ENCODE assay signal across 13 cellular contexts in genomic region chr10:4315529-4315928, GRCh38.
A peak's percentile ranks its signal among the peaks of the same experiment; 100 is the strongest.
DNase-seq lines count a peak whose midpoint lies in the region; TF ChIP-seq lines count a peak whose summit lies in the region.
"Had no signal": no experiment of that assay in that cellular context is flagged by ENCODE, and none has a peak within 500 bp of the region (broad histone marks: within the 10 kb centered on the region; RNA-seq: fewer than 3 reads in every experiment).

No MANE protein-coding gene starts in this region.

- POLR2A ChIA-PET in MCF 10A (lab: Yijun Ruan, JAX): interaction anchor here (0.6 kb wide), 1 partner anchor 16 kb away, joined by 3 read pairs; no protein-coding TSS in a partner anchor

- peak overlapping the region; percentile 22 to 25 for H3K27ac ChIP-seq in breast epithelium
- H3K27ac ChIP-seq in esophagus squamous epithelium: peak overlapping the region in 3 of 4 donors; percentile 26 to 47 (median 46)
- H3K27ac ChIP-seq in mesodermal cell (ENCODE audit: low read depth, low read length, severe bottlenecking): peak overlapping the region; percentile 58

- H3K9me3 Mint-ChIP-seq in MCF 10A (ENCODE audit: unreplicated experiment): peaks cover 5% of the 10 kb centered on the region
- no peaks in the 10 kb centered on the region for H3K9me3 Mint-ChIP-seq in activated T-cell treated with anti-CD3 and anti-CD28 coated beads, Interleukin-2, amount 50 U/mL, for 24 hours
- H3K9me3 Mint-ChIP-seq: central memory CD8-positive, alpha-beta T cell; stimulated activated effector memory CD8-positive, alpha-beta T cell treated with anti-CD3 and anti-CD28 coated beads, Interleukin-12 subunit alpha, Interleukin-12 subunit beta, amount 100 ng/mL, for 72 hours had no signal

- intact Hi-C loops in breast epithelium (cut with DNase I; ENCODE audit: low total_unique reads) (no loop called here), MCF 10A (cut with micrococcal nuclease) (no loop called here), esophagus squamous epithelium (cut with DNase I) (no loop called here)

- H3K27me3 Mint-ChIP-seq in MCF 10A (ENCODE audit: insufficient read depth, unreplicated experiment): no peaks in the 10 kb centered on the region
- H3K27me3 Mint-ChIP-seq in activated T-cell treated with anti-CD3 and anti-CD28 coated beads, Interleukin-2, amount 50 U/mL, for 24 hours: peaks cover 9% of the 10 kb centered on the region

- TF ChIP-seq CTCF in breast epithelium (IDR thresholded peaks at IDR 0.05) (no peak), MCF 10A (IDR thresholded peaks at IDR 0.05; ENCODE audit: unreplicated experiment) (no peak), esophagus squamous epithelium (IDR thresholded peaks at IDR 0.05) (no peak)

- H3K36me3 ChIP-seq in breast epithelium (no peaks in the 10 kb centered on the region), esophagus squamous epithelium (no peaks in the 10 kb centered on the region), mesodermal cell (ENCODE audit: control insufficient read depth, insufficient read depth, low read length) (no peaks in the 10 kb centered on the region)

- DNase-seq in breast epithelium (ENCODE audit: low spot score in 2 of 2) (no peak), MCF 10A (ENCODE audit: unreplicated experiment) (no peak), esophagus squamous epithelium (lab: John Stamatoyannopoulos, UW) (no peak), SW 1271 (lab: John Stamatoyannopoulos, UW) (no peak), DMS79 (lab: John Stamatoyannopoulos, UW) (no peak), SK-N-DZ (ENCODE audit: low spot score) (no peak)
- no peak for DNase-seq in activated T-cell treated with anti-CD3 and anti-CD28 coated beads, Interleukin-2, amount 50 U/mL, for 24 hours
- DNase-seq: 8988T; activated CD4-positive, CD25-positive, alpha-beta regulatory T cell; mucosa of descending colon had no signal

- TF ChIP-seq POLR2A in breast epithelium (IDR thresholded peaks at IDR 0.05) (no peak), esophagus squamous epithelium (IDR thresholded peaks at IDR 0.05) (no peak)

- H3K9me3 ChIP-seq in breast epithelium: no peaks in the 10 kb centered on the region
- no peaks in the 10 kb centered on the region for H3K9me3 ChIP-seq in esophagus squamous epithelium
- peaks cover 4% of the 10 kb centered on the region for H3K9me3 ChIP-seq in mesodermal cell (ENCODE audit: control insufficient read depth, low read length)
- H3K9me3 ChIP-seq: mucosa of descending colon had no signal

- H3K27me3 ChIP-seq in breast epithelium: no peaks in the 10 kb centered on the region
- H3K27me3 ChIP-seq in esophagus squamous epithelium: no peaks in the 10 kb centered on the region

- CTCF ChIA-PET in MCF 10A (lab: Yijun Ruan, JAX): interaction anchor here (0.6 to 1.0 kb wide), 2 partner anchors 41 to 1124 kb away, joined by 3 to 4 read pairs; no protein-coding TSS in a partner anchor

- H3K4me1 ChIP-seq in breast epithelium (no peaks in the 10 kb centered on the region), esophagus squamous epithelium (peaks cover 0 to 6% (median 0%) of the 10 kb centered on the region in 3 donors), mesodermal cell (ENCODE audit: control insufficient read depth, insufficient read depth, low read length, poor library complexity, severe bottlenecking) (peaks cover 16% of the 10 kb centered on the region)

- H3K4me3 Mint-ChIP-seq in MCF 10A (ENCODE audit: unreplicated experiment): no peak overlapping the region
- no peak overlapping the region for H3K4me3 Mint-ChIP-seq in activated T-cell treated with anti-CD3 and anti-CD28 coated beads, Interleukin-2, amount 50 U/mL, for 24 hours
- H3K4me3 Mint-ChIP-seq: central memory CD8-positive, alpha-beta T cell; stimulated activated effector memory CD8-positive, alpha-beta T cell treated with anti-CD3 and anti-CD28 coated beads, Interleukin-12 subunit alpha, Interleukin-12 subunit beta, amount 100 ng/mL, for 72 hours had no signal

- no peak overlapping the region for H3K27ac Mint-ChIP-seq in MCF 10A (ENCODE audit: low read depth, unreplicated experiment)
- no peak overlapping the region for H3K27ac Mint-ChIP-seq in activated T-cell treated with anti-CD3 and anti-CD28 coated beads, Interleukin-2, amount 50 U/mL, for 24 hours
- H3K27ac Mint-ChIP-seq: stimulated activated effector memory CD8-positive, alpha-beta T cell treated with anti-CD3 and anti-CD28 coated beads, Interleukin-12 subunit alpha, Interleukin-12 subunit beta, amount 100 ng/mL, for 72 hours had no signal

- BruUV-seq in MCF 10A (replicated peaks; lab: Mats Ljungman, UMichigan): no TSS peak

- no peaks in the 10 kb centered on the region for H3K4me1 Mint-ChIP-seq in MCF 10A (ENCODE audit: insufficient read depth, unreplicated experiment)
- H3K4me1 Mint-ChIP-seq in activated T-cell treated with anti-CD3 and anti-CD28 coated beads, Interleukin-2, amount 50 U/mL, for 24 hours (ENCODE audit: low read depth): no peaks in the 10 kb centered on the region
- H3K4me1 Mint-ChIP-seq: central memory CD8-positive, alpha-beta T cell; stimulated activated effector memory CD8-positive, alpha-beta T cell treated with anti-CD3 and anti-CD28 coated beads, Interleukin-12 subunit alpha, Interleukin-12 subunit beta, amount 100 ng/mL, for 72 hours had no signal

- WGBS in esophagus squamous epithelium, 2 donors: 50 to 77% methylated on average over 4 of the region's 4 CpGs
- WGBS in mesodermal cell (ENCODE audit: insufficient coverage in 2 of 2), 2 experiments: 72 to 100% methylated on average over 1 to 2 of the region's 4 CpGs

- H3K36me3 Mint-ChIP-seq in MCF 10A (ENCODE audit: insufficient read depth, unreplicated experiment): no peaks in the 10 kb centered on the region
- H3K36me3 Mint-ChIP-seq in activated T-cell treated with anti-CD3 and anti-CD28 coated beads, Interleukin-2, amount 50 U/mL, for 24 hours (ENCODE audit: low read depth): no peaks in the 10 kb centered on the region
- H3K36me3 Mint-ChIP-seq: stimulated activated effector memory CD8-positive, alpha-beta T cell treated with anti-CD3 and anti-CD28 coated beads, Interleukin-12 subunit alpha, Interleukin-12 subunit beta, amount 100 ng/mL, for 72 hours had no signal

- H3K4me3 ChIP-seq in breast epithelium (no peak overlapping the region), esophagus squamous epithelium (no peak overlapping the region), mesodermal cell (ENCODE audit: extremely low read depth, insufficient read depth, low read length, poor library complexity, severe bottlenecking) (no peak overlapping the region)
- H3K4me3 ChIP-seq: mucosa of descending colon had no signal
